Comparison of ENCODE assay signal across 2 cellular contexts in genomic region chr15:29942144-29942543, GRCh38.
TF ChIP-seq lines count a peak whose summit lies in the region.

No MANE protein-coding gene starts in this region.

TF ChIP-seq in IMR-90, 13 proteins besides CTCF, POLR2A, EP300 and RAD21 (continued from another document):
- TF ChIP-seq MAZ (IDR thresholded peaks at IDR 0.05; ENCODE audit: borderline replicate concordance, low read depth, low read length) (no peak), ELK1 (IDR thresholded peaks at IDR 0.05; ENCODE audit: borderline replicate concordance, low read depth, low read length) (no peak), USF2 (IDR thresholded peaks at IDR 0.05; ENCODE audit: low read depth, low read length) (no peak), CEBPB (IDR thresholded peaks at IDR 0.05; ENCODE audit: low read depth, low read length) (no peak), MAFK (IDR thresholded peaks at IDR 0.05; ENCODE audit: low read depth, low read length) (no peak), RFX5 (IDR thresholded peaks at IDR 0.05; ENCODE audit: low read depth, low read length) (no peak), CHD1 (IDR thresholded peaks at IDR 0.05; ENCODE audit: low read depth, low read length) (no peak), MXI1 (IDR thresholded peaks at IDR 0.05; ENCODE audit: borderline replicate concordance, low read depth, low read length) (no peak), FOS (IDR thresholded peaks at IDR 0.05; ENCODE audit: low read depth, low read length) (no peak), RCOR1 (IDR thresholded peaks at IDR 0.05; ENCODE audit: insufficient replicate concordance, low read length) (no peak), BHLHE40 (IDR thresholded peaks at IDR 0.05; ENCODE audit: low read depth, low read length) (no peak)

TF ChIP-seq in HEK293T, 16 proteins besides CTCF, POLR2A, EP300 and RAD21:
- no peak for TF ChIP-seq PKNOX1 (IDR thresholded peaks at IDR 0.05)
- TF ChIP-seq FOXA1 (IDR thresholded peaks at IDR 0.05): no peak
- no peak for TF ChIP-seq NFRKB (IDR thresholded peaks at IDR 0.05)
- TF ChIP-seq FOXM1 (IDR thresholded peaks at IDR 0.05; ENCODE audit: borderline replicate concordance): no peak
- no peak for TF ChIP-seq HDGF (IDR thresholded peaks at IDR 0.05; ENCODE audit: borderline replicate concordance)
- TF ChIP-seq ZNF384 (IDR thresholded peaks at IDR 0.05): no peak
- TF ChIP-seq SUZ12 (IDR thresholded peaks at IDR 0.05): no peak
- TF ChIP-seq BHLHE40 (IDR thresholded peaks at IDR 0.05; ENCODE audit: borderline replicate concordance): no peak
- TF ChIP-seq SP1 (IDR thresholded peaks at IDR 0.05): no peak
